In genomic region chr2:126906781-126907180, GRCh38 we compare ENCODE assay signal across 17 cellular contexts. TPM values are rescaled to one million over a fixed set of nuclear protein-coding genes. Genes with fewer than 3 reads are reported as not detected.
DNase-seq lines count a peak whose midpoint lies in the region; ATAC-seq and TF ChIP-seq lines count a peak whose summit lies in the region.
"Had no signal": no experiment of that assay in that cellular context is flagged by ENCODE, and none has a peak within 500 bp of the region (broad histone marks: within the 10 kb centered on the region; RNA-seq: fewer than 3 reads in every experiment).

No MANE protein-coding gene starts in this region.

- H3K27ac ChIP-seq in OCI-LY3 (ENCODE audit: low read length) (no peak overlapping the region), esophagus muscularis mucosa (replicated peaks in 1 of 4) (no peak overlapping the region)
- H3K27ac ChIP-seq: SJCRH30 had no signal

- ATAC-seq in GM19438 (IDR thresholded peaks at IDR 0.05; ENCODE audit: low read depth, unreplicated experiment): peak; percentile 6
- no peak for ATAC-seq in sciatic nerve
- ATAC-seq in mucosa of descending colon: no peak

- no peaks in the 10 kb centered on the region for H3K79me2 ChIP-seq in OCI-LY3 (ENCODE audit: low read length)

- H3K36me3 ChIP-seq in OCI-LY3 (replicated peaks; ENCODE audit: low read depth, low read length) (no peaks in the 10 kb centered on the region), esophagus muscularis mucosa (no peaks in the 10 kb centered on the region), mucosa of descending colon (ENCODE audit: low read depth) (no peaks in the 10 kb centered on the region)
- H3K36me3 ChIP-seq: HAP-1, SJCRH30 had no signal

- TF ChIP-seq CTCF in OCI-LY3 (IDR thresholded peaks at IDR 0.05; ENCODE audit: low read depth, low read length) (no peak), esophagus muscularis mucosa (IDR thresholded peaks at IDR 0.05) (no peak), mucosa of descending colon (IDR thresholded peaks at IDR 0.05) (no peak)

- WGBS in esophagus muscularis mucosa: 37% methylated on average over 6 of the region's 6 CpGs

- H3K4me2 ChIP-seq in OCI-LY3 (ENCODE audit: low read length): 0 out of 2 replicates have a peak overlapping the region, but pooled peaks have one; percentile 7

- peaks cover 12% of the 10 kb centered on the region; the same call in 1 of the 2 replicates for H3K27me3 ChIP-seq in OCI-LY3 (ENCODE audit: low read depth, low read length)
- peaks cover 0 to 19% (median 0%) of the 10 kb centered on the region in 4 donors for H3K27me3 ChIP-seq in esophagus muscularis mucosa

- intact Hi-C loops in esophagus muscularis mucosa (cut with DNase I) (no loop called here), sciatic nerve (cut with DNase I) (no loop called here), mucosa of descending colon (cut with DNase I, micrococcal nuclease) (no loop called here)

- H3K4me1 ChIP-seq in OCI-LY3 (ENCODE audit: low read length) (peaks cover 25% of the 10 kb centered on the region), esophagus muscularis mucosa (no peaks in the 10 kb centered on the region), mucosa of descending colon (ENCODE audit: low read depth) (no peaks in the 10 kb centered on the region)
- H3K4me1 ChIP-seq: HAP-1, SJCRH30 had no signal

- no peak for TF ChIP-seq POLR2A in esophagus muscularis mucosa (IDR thresholded peaks at IDR 0.05; ENCODE audit: low read depth)

- H2AFZ ChIP-seq in OCI-LY3 (ENCODE audit: low read depth, low read length): no peak overlapping the region

- H3K4me3 ChIP-seq in OCI-LY3 (ENCODE audit: low read length): no peak overlapping the region
- no peak overlapping the region for H3K4me3 ChIP-seq in esophagus muscularis mucosa
- no peak overlapping the region for H3K4me3 ChIP-seq in mucosa of descending colon
- H3K4me3 ChIP-seq: HAP-1, SJCRH30 had no signal

- TF ChIP-seq EP300 in esophagus muscularis mucosa (IDR thresholded peaks at IDR 0.05): no peak

- DNase-seq in esophagus muscularis mucosa (ENCODE audit: extremely low spot score) (peak; percentile 77), sciatic nerve (ENCODE audit: low spot score) (peak; percentile 9), mucosa of descending colon (no peak), NCI-H1930 (lab: John Stamatoyannopoulos, UW) (no peak)
- DNase-seq in activated CD4-positive, alpha-beta T cell treated with anti-CD3 and anti-CD28 coated beads, Interleukin-2, amount 50 U/mL, for 1 hour: no peak
- DNase-seq: ACHN, GF-D8, KBM-7, NCI-H1048, NCI-H146, SJCRH30 had no signal

- H4K20me1 ChIP-seq in OCI-LY3 (ENCODE audit: insufficient read depth, low read length): no peaks in the 10 kb centered on the region

- H3K9me3 ChIP-seq in OCI-LY3 (ENCODE audit: insufficient read depth, low read length): 0 out of 2 replicates have a peak, but pooled peaks cover 5% of the 10 kb centered on the region
- peaks cover 0 to 11% (median 3%) of the 10 kb centered on the region in 4 donors for H3K9me3 ChIP-seq in esophagus muscularis mucosa
- H3K9me3 ChIP-seq in mucosa of descending colon: no peaks in the 10 kb centered on the region
- H3K9me3 ChIP-seq: HAP-1, SJCRH30 had no signal

- no peak overlapping the region for H3K9ac ChIP-seq in OCI-LY3 (ENCODE audit: low read length)

RNA-seq across cellular contexts. Expression of gene TEX51, which starts 8.1 kb away (rescaled TPM):
- not detected for total RNA-seq in esophagus muscularis mucosa
- total RNA-seq in sciatic nerve: not detected
- total RNA-seq in mucosa of descending colon: not detected
- total RNA-seq: CD4-positive, alpha-beta T cell; M059J; RPMI7951; SJCRH30 had no signal

Comparison
In these comparisons a context has a peak if more than half of its experiments do, and no peak if none do; other contexts are left out.
1. DNase-seq: peak in esophagus muscularis mucosa (single experiment) and sciatic nerve (single experiment); none in mucosa of descending colon (0 of 3), activated CD4-positive, alpha-beta T cell treated with anti-CD3 and anti-CD28 coated beads, Interleukin-2, amount 50 U/mL, for 1 hour (single experiment) and NCI-H1930 (0 of 2).